28 cellular contexts compared by ENCODE assay signal in the genomic region with DNA sequence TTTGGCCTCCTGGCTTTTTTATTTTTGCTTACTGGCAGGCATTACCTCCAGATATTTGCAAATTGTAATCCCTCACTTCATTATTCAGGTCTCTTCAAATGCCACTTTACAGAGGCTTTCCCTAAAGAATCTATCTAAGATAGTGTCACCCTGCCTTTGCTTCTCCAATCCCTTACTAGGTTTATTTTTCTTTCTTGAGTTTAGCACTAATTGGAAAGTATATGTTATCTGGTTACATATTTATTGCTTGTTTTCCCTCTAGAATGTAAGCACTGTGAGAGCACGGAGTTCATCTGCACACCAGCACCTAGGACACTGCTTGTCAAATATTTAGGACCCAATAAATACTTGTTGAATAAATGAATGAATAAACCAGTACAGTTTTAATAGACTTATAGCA. TPM values are rescaled to one million over a fixed set of nuclear protein-coding genes. Genes with fewer than 3 reads are reported as not detected.
A peak's percentile ranks its signal among the peaks of the same experiment; 100 is the strongest.
DNase-seq lines count a peak whose midpoint lies in the region; ATAC-seq and TF ChIP-seq lines count a peak whose summit lies in the region.
"Had no signal": no experiment of that assay in that cellular context is flagged by ENCODE, and none has a peak within 500 bp of the region (broad histone marks: within the 10 kb centered on the region; RNA-seq: fewer than 3 reads in every experiment).

No MANE protein-coding gene starts in this region.

- no peak overlapping the region for H3K27ac ChIP-seq in CD4-positive, alpha-beta T cell (ENCODE audit: low read depth, low read length)
- no peak overlapping the region for H3K27ac ChIP-seq in IMR-90 (ENCODE audit: insufficient read depth, low read length)
- H3K27ac ChIP-seq in SU-DHL-6 (ENCODE audit: low read depth, low read length) = no peak overlapping the region
- H3K27ac ChIP-seq in substantia nigra (ENCODE audit: low read depth, low read length, poor library complexity, severe bottlenecking) = no peak overlapping the region
- H3K27ac ChIP-seq: foreskin keratinocyte, thoracic aorta, uterus had no signal

- H2BK5ac ChIP-seq in IMR-90 (ENCODE audit: low read depth, low read length, poor library complexity, severe bottlenecking) = peak overlapping the region; percentile 59

- H3K56ac ChIP-seq in IMR-90 (ENCODE audit: extremely low read depth, insufficient read depth, low read length) = no peak overlapping the region

- WGBS in IMR-90 (ENCODE audit: extremely low coverage in 2 of 2, insufficient read length in 1 of 2), 2 experiments = no CpG with 5 or more reads among the region's 1 CpG

- no peaks in the 10 kb centered on the region for H3K9me2 ChIP-seq in SU-DHL-6 (replicated peaks; ENCODE audit: insufficient read depth, low read length)

- no peak overlapping the region for H2AK9ac ChIP-seq in IMR-90 (replicated peaks; ENCODE audit: low read depth, low read length, poor library complexity)

- H3K79me1 ChIP-seq in IMR-90 (ENCODE audit: low read depth in 1 of 2, low read length in 2 of 2) = peaks cover 11 to 36% of the 10 kb centered on the region in 2 experiments; a peak in 3 of 4 replicates

- TF ChIP-seq POLR2A in IMR-90 (IDR thresholded peaks at IDR 0.05; ENCODE audit: low read depth, low read length) = no peak

- CTCF ChIA-PET in CD4-positive, alpha-beta T cell (lab: Charles Lee) = no interaction called here
- CTCF ChIA-PET in IMR-90 (lab: Yijun Ruan, JAX) = no interaction called here

- H3K9me1 ChIP-seq in IMR-90 (ENCODE audit: insufficient read depth, low read length) = no peaks in the 10 kb centered on the region

- intact Hi-C loops in CD4-positive, alpha-beta T cell (cut with DNase I, micrococcal nuclease) = loop anchor here (10.0 kb wide), 2 partner anchors 60 to 740 kb away; partner anchors contain the start of gene CCDC34 (in 1 of the 2)
- intact Hi-C loops in IMR-90 (cut with micrococcal nuclease) = no loop called here

- no peaks in the 10 kb centered on the region; the same call in 1 of the 2 replicates for H3K4me1 ChIP-seq in IMR-90 (ENCODE audit: control insufficient read depth, insufficient read depth, low read length)
- H3K4me1 ChIP-seq: uterus had no signal

- in situ Hi-C loops in IMR-90 (cut with MboI; ENCODE audit: low sequenced_read_pairs) = loop anchor here (10.0 kb wide), 2 partner anchors 400 to 1230 kb away; partner anchors contain the start of gene BDNF

- no peak for DNase-seq in CD4-positive, alpha-beta T cell
- DNase-seq in IMR-90 (no peak), mesothelial cell of epicardium (ENCODE audit: low spot score in 2 of 2, unreplicated experiment in 2 of 2) (no peak), AG20443 (ENCODE audit: low spot score) (no peak), NCI-H524 (lab: John Stamatoyannopoulos, UW) (no peak), substantia nigra (lab: John Stamatoyannopoulos, UW) (no peak)
- DNase-seq: activated CD4-positive, alpha-beta T cell treated with anti-CD3 and anti-CD28 coated beads for 36 hours; activated CD8-positive, alpha-beta memory T cell treated with anti-CD3 and anti-CD28 coated beads for 24 hours; activated gamma-delta T cell; activated T-cell treated with anti-CD3 and anti-CD28 coated beads, Interleukin-2, amount 50 U/mL, for 1 hour; CD4-positive, alpha-beta memory T cell; effector CD4-positive, alpha-beta T cell; foreskin keratinocyte; GDM1; GOT3; KG1; NCI-H1048; NCI-H187; OCI-M1; right cardiac atrium; Right ventricle myocardium superior; stimulated activated CD4-positive, alpha-beta T cell treated with anti-CD3 and anti-CD28 coated beads, Interleukin-12 subunit alpha, Interleukin-12 subunit beta, amount 100 ng/mL, for 4 hours; stimulated activated CD4-positive, alpha-beta T cell treated with anti-CD3 and anti-CD28 coated beads, Interleukin-4, amount 100 ng/mL, for 24 hours; stimulated activated naive CD4-positive, alpha-beta T cell; uterus had no signal

- TF ChIP-seq CTCF in CD4-positive, alpha-beta T cell (IDR thresholded peaks at IDR 0.05) = no peak
- no peak for TF ChIP-seq CTCF in IMR-90 (conservative IDR thresholded peaks at IDR 0.05; ENCODE audit: low read depth, low read length)
- TF ChIP-seq CTCF in SU-DHL-6 (IDR thresholded peaks at IDR 0.05; ENCODE audit: insufficient read depth, low read length, poor library complexity, severe bottlenecking) = no peak
- no peak for TF ChIP-seq CTCF in mesothelial cell of epicardium (IDR thresholded peaks at IDR 0.05; ENCODE audit: unreplicated experiment)

- H3K36me3 Mint-ChIP-seq in CD4-positive, alpha-beta T cell (ENCODE audit: low read depth) = peaks cover 14% of the 10 kb centered on the region
- H3K36me3 Mint-ChIP-seq in mesothelial cell of epicardium = no peaks in the 10 kb centered on the region
- H3K36me3 Mint-ChIP-seq: natural killer cell treated with Interleukin-12 subunit alpha and Interleukin-12 subunit beta and Interleukin-15 and Interleukin-18, amount 100 ng/mL, for 72 hours had no signal

- BruUV-seq in IMR-90 (replicated peaks; lab: Mats Ljungman, UMichigan) = no TSS peak

- H2BK120ac ChIP-seq in IMR-90 (ENCODE audit: low read depth, low read length) = 0 out of 2 replicates have a peak overlapping the region, but pooled peaks have one; percentile 7

- H3K9me3 Mint-ChIP-seq in CD4-positive, alpha-beta T cell = no peaks in the 10 kb centered on the region
- H3K9me3 Mint-ChIP-seq in mesothelial cell of epicardium = no peaks in the 10 kb centered on the region
- H3K9me3 Mint-ChIP-seq: natural killer cell treated with Interleukin-12 subunit alpha and Interleukin-12 subunit beta and Interleukin-15 and Interleukin-18, amount 100 ng/mL, for 72 hours had no signal

- H3F3A ChIP-seq in SU-DHL-6 (ENCODE audit: insufficient read depth) = peaks cover 8% of the 10 kb centered on the region

- no peak overlapping the region for H3K18ac ChIP-seq in IMR-90 (ENCODE audit: low read depth, low read length)

- H3K9ac ChIP-seq in IMR-90 (ENCODE audit: low read depth, low read length) (0 out of 2 replicates have a peak overlapping the region, but pooled peaks have one; percentile 41), SU-DHL-6 (ENCODE audit: low read length) (no peak overlapping the region)

- H4K8ac ChIP-seq in IMR-90 (ENCODE audit: low read depth in 2 of 2, low read length in 2 of 2) = peak overlapping the region in 1 of 2 experiments; percentile 8; a peak in 2 of 4 replicates

- H2BK15ac ChIP-seq in IMR-90 (ENCODE audit: low read depth, low read length) = no peak overlapping the region

- ATAC-seq in CD4-positive, alpha-beta T cell (ENCODE audit: poor library complexity) = no peak
- no peak for ATAC-seq in IMR-90 (ENCODE audit: low read depth)
- ATAC-seq: activated CD4-positive, alpha-beta T cell treated with anti-CD3 and anti-CD28 coated beads for 36 hours; foreskin keratinocyte; natural killer cell treated with Interleukin-12 subunit alpha and Interleukin-12 subunit beta and Interleukin-15 and Interleukin-18, amount 100 ng/mL, for 72 hours; right cardiac atrium had no signal

- no peaks in the 10 kb centered on the region for H3K27me3 ChIP-seq in CD4-positive, alpha-beta T cell (ENCODE audit: control insufficient read depth, insufficient read depth, low read length)
- H3K27me3 ChIP-seq in IMR-90 (ENCODE audit: control insufficient read depth, insufficient read depth, low read length) (no peaks in the 10 kb centered on the region), SU-DHL-6 (ENCODE audit: low read length) (no peaks in the 10 kb centered on the region)
- H3K27me3 ChIP-seq: foreskin keratinocyte, uterus had no signal

- H4K5ac ChIP-seq in IMR-90 (ENCODE audit: low read depth, low read length) = no peak overlapping the region

- H3K36me3 ChIP-seq in IMR-90 (ENCODE audit: control insufficient read depth, insufficient read depth, low read length) (no peaks in the 10 kb centered on the region), SU-DHL-6 (ENCODE audit: low read length) (peaks cover 8% of the 10 kb centered on the region; the same call in 1 of the 2 replicates)
- H3K36me3 ChIP-seq: thoracic aorta, uterus had no signal

- POLR2A ChIA-PET in CD4-positive, alpha-beta T cell (lab: Charles Lee) = no interaction called here
- POLR2A ChIA-PET in IMR-90 (lab: Charles Lee; ENCODE audit: unreplicated experiment) = no interaction called here

- dilution Hi-C loops in IMR-90 (cut with HindIII; ENCODE audit: low sequenced_read_pairs, unreplicated experiment) = no loop called here

- H4K20me1 ChIP-seq in IMR-90 (ENCODE audit: insufficient read depth, low read length) (no peaks in the 10 kb centered on the region), SU-DHL-6 (ENCODE audit: low read depth, low read length) (peaks cover 7% of the 10 kb centered on the region; the same call in 1 of the 2 replicates)

- H3K27me3 Mint-ChIP-seq in CD4-positive, alpha-beta T cell = no peaks in the 10 kb centered on the region
- H3K27me3 Mint-ChIP-seq in mesothelial cell of epicardium (ENCODE audit: low read depth) = no peaks in the 10 kb centered on the region
- H3K27me3 Mint-ChIP-seq: activated CD4-positive, alpha-beta T cell treated with anti-CD3 and anti-CD28 coated beads for 36 hours; CD4-positive, alpha-beta memory T cell; natural killer cell treated with Interleukin-12 subunit alpha and Interleukin-12 subunit beta and Interleukin-15 and Interleukin-18, amount 100 ng/mL, for 72 hours had no signal

- no peak overlapping the region for H2AFZ ChIP-seq in IMR-90 (replicated peaks; ENCODE audit: low read length, poor library complexity)
- no peak overlapping the region for H2AFZ ChIP-seq in SU-DHL-6 (ENCODE audit: low read depth, low read length, severe bottlenecking)

- H3K4me1 Mint-ChIP-seq in CD4-positive, alpha-beta T cell (ENCODE audit: low read depth) = peaks cover 40% of the 10 kb centered on the region
- peaks cover 38% of the 10 kb centered on the region for H3K4me1 Mint-ChIP-seq in mesothelial cell of epicardium

- peak overlapping the region; percentile 21; the same call in 1 of the 2 replicates for H3K4ac ChIP-seq in IMR-90 (ENCODE audit: low read depth, low read length)

- H3K4me3 ChIP-seq in IMR-90 (ENCODE audit: insufficient read depth, low read depth, low read length) (no peak overlapping the region), SU-DHL-6 (ENCODE audit: insufficient read depth, low read length, poor library complexity, severe bottlenecking) (no peak overlapping the region)
- H3K4me3 ChIP-seq: thoracic aorta, uterus had no signal

- H4K91ac ChIP-seq in IMR-90 (ENCODE audit: insufficient read depth, low read depth, low read length) = no peak overlapping the region

- peaks cover 94% of the 10 kb centered on the region for H3K79me2 ChIP-seq in SU-DHL-6 (ENCODE audit: insufficient read depth, low read length)

- H3K9me3 ChIP-seq in CD4-positive, alpha-beta T cell (ENCODE audit: control insufficient read depth, low read length) = no peaks in the 10 kb centered on the region
- H3K9me3 ChIP-seq in IMR-90 (ENCODE audit: control insufficient read depth, insufficient read depth, low read length) (no peaks in the 10 kb centered on the region), SU-DHL-6 (ENCODE audit: insufficient read depth, low read length) (no peaks in the 10 kb centered on the region)
- H3K9me3 ChIP-seq: thoracic aorta, uterus had no signal

- no peak for TF ChIP-seq RAD21 in IMR-90 (IDR thresholded peaks at IDR 0.05; ENCODE audit: low read length)

- no peak overlapping the region for H3K23ac ChIP-seq in IMR-90 (ENCODE audit: low read depth, low read length)

- peak overlapping the region; percentile 21; the same call in 1 of the 2 replicates for H3K4me2 ChIP-seq in IMR-90 (ENCODE audit: low read depth, low read length)
- peak overlapping the region; percentile 96 for H3K4me2 ChIP-seq in SU-DHL-6 (ENCODE audit: low read depth, low read length, poor library complexity, severe bottlenecking)

- H2BK20ac ChIP-seq in IMR-90 (ENCODE audit: low read depth, low read length) = no peak overlapping the region

- H3K14ac ChIP-seq in IMR-90 (replicated peaks; ENCODE audit: low read depth, low read length) = no peak overlapping the region

- no peak overlapping the region for H2AK5ac ChIP-seq in IMR-90 (ENCODE audit: low read depth, low read length)

- H3K4me3 Mint-ChIP-seq in CD4-positive, alpha-beta T cell = peak overlapping the region; percentile 21
- H3K4me3 Mint-ChIP-seq in mesothelial cell of epicardium = no peak overlapping the region
- H3K4me3 Mint-ChIP-seq: activated CD4-positive, alpha-beta T cell treated with anti-CD3 and anti-CD28 coated beads for 36 hours; natural killer cell treated with Interleukin-12 subunit alpha and Interleukin-12 subunit beta and Interleukin-15 and Interleukin-18, amount 100 ng/mL, for 72 hours had no signal

- no peak overlapping the region for H3K27ac Mint-ChIP-seq in CD4-positive, alpha-beta T cell
- peak overlapping the region; percentile 26 for H3K27ac Mint-ChIP-seq in mesothelial cell of epicardium
- H3K27ac Mint-ChIP-seq: activated CD4-positive, alpha-beta T cell treated with anti-CD3 and anti-CD28 coated beads for 36 hours; natural killer cell treated with Interleukin-12 subunit alpha and Interleukin-12 subunit beta and Interleukin-15 and Interleukin-18, amount 100 ng/mL, for 72 hours had no signal

RNA-seq across cellular contexts. Expression of gene KIF18A, which starts 3.5 kb away (rescaled TPM):
- 1 to 10 TPM; 3.4 to 5.3 TPM for total RNA-seq in CD4-positive, alpha-beta T cell
- total RNA-seq in IMR-90 (2012; rRNA removed) = 24.4 and 37.2 TPM in 2 replicates
- 7.6 and 8.9 TPM in 2 replicates for polyA plus RNA-seq in IMR-90 (2012; rRNA removed)
- 0.57 and 1.2 TPM in 2 replicates for polyA plus RNA-seq in IMR-90 (2012; cell fraction: cytosol; rRNA removed)
- 0.86 and 9.4 TPM in 2 replicates for polyA plus RNA-seq in IMR-90 (2012; cell fraction: nucleus; rRNA removed; ENCODE audit: low replicate concordance)
- total RNA-seq in mesothelial cell of epicardium = 12.5 to 15.6 TPM (median 14.7 TPM) in 3 replicates

RNA-seq across cellular contexts. Expression of gene METTL15, which starts 3.8 kb away (rescaled TPM):
- total RNA-seq in CD4-positive, alpha-beta T cell = 1 to 10 TPM; 3.5 to 4.4 TPM
- total RNA-seq in IMR-90 (2012; rRNA removed) = 24.4 and 30.5 TPM in 2 replicates
- 5.3 and 6.5 TPM in 2 replicates for polyA plus RNA-seq in IMR-90 (2012; rRNA removed)
- 2.0 and 4.9 TPM in 2 replicates for polyA plus RNA-seq in IMR-90 (2012; cell fraction: cytosol; rRNA removed)
- polyA plus RNA-seq in IMR-90 (2012; cell fraction: nucleus; rRNA removed; ENCODE audit: low replicate concordance) = 1.7 and 10.9 TPM in 2 replicates
- 20.2 to 24.0 TPM (median 22.3 TPM) in 3 replicates for total RNA-seq in mesothelial cell of epicardium
